In genomic region chrX:50858548-50858947, GRCh38 we compare ENCODE assay signal across 35 cellular contexts. TPM values are rescaled to one million over a fixed set of nuclear protein-coding genes. Genes with fewer than 3 reads are reported as not detected.
"Had no signal": no experiment of that assay in that cellular context is flagged by ENCODE, and none has a peak within 500 bp of the region (broad histone marks: within the 10 kb centered on the region; RNA-seq: fewer than 3 reads in every experiment).

No MANE protein-coding gene starts in this region.

- H3K9me3 ChIP-seq: neutrophil, pancreas, prostate gland, spleen, suprapubic skin, testis, tibial artery, transverse colon, upper lobe of right lung, uterus had no signal

- H3K36me3 ChIP-seq: neutrophil, pancreas, prostate gland, spleen, suprapubic skin, tibial artery, transverse colon, upper lobe of right lung, uterus had no signal

- ATAC-seq: naive thymus-derived CD8-positive, alpha-beta T cell; natural killer cell treated with Interleukin-12 subunit alpha and Interleukin-12 subunit beta and Interleukin-15 and Interleukin-18, amount 100 ng/mL, for 72 hours; pancreas; right cardiac atrium; sciatic nerve; stimulated activated memory B cell treated with anti-CD40 and anti-IgM and Interleukin-4, amounts not matched to agents 10 μg/mL and 1 μg/mL and 100 μg/mL, for 72 hours; stimulated activated naive CD8-positive, alpha-beta T cell treated with anti-CD3 and anti-CD28 coated beads, Interleukin-15, amount 100 ng/mL, for 72 hours; stimulated activated naive CD8-positive, alpha-beta T cell treated with anti-CD3 and anti-CD28 coated beads, Interleukin-15, Interleukin-2, amounts not matched to agents 100 U/mL and 50 U/mL, for 24 hours; upper lobe of right lung had no signal

- H3K4me2 ChIP-seq: smooth muscle cell had no signal

- H3K4me1 ChIP-seq: pancreas, prostate gland, spleen, suprapubic skin, testis, tibial artery, transverse colon, upper lobe of right lung, uterus had no signal

- DNase-seq: naive thymus-derived CD8-positive, alpha-beta T cell; nephron progenitor cell; nucleus accumbens; pancreas; right cardiac atrium; spleen; stimulated activated CD4-positive, alpha-beta T cell treated with anti-CD3 and anti-CD28 coated beads, Interleukin-12 subunit alpha, Interleukin-12 subunit beta, amount 100 ng/mL, for 4 hours; stimulated activated CD4-positive, alpha-beta T cell treated with anti-CD3 and anti-CD28 coated beads, Interleukin-1b, Interleukin-23, amount 100 ng/mL, for 48 hours; stimulated activated CD4-positive, alpha-beta T cell treated with anti-CD3 and anti-CD28 coated beads, Interleukin-4, amount 100 ng/mL, for 1 hour; stimulated activated CD4-positive, alpha-beta T cell treated with anti-CD3 and anti-CD28 coated beads, Interleukin-4, amount 100 ng/mL, for 4 hours; stimulated activated CD8-positive, alpha-beta memory T cell treated with anti-CD3 and anti-CD28 coated beads, Interleukin-4, amount 100 ng/mL, for 48 hours; stimulated activated naive CD4-positive, alpha-beta T cell; stimulated activated naive CD8-positive, alpha-beta T cell treated with anti-CD3 and anti-CD28 coated beads, Interleukin-15, amount 100 ng/mL, for 72 hours; stimulated activated naive CD8-positive, alpha-beta T cell treated with anti-CD3 and anti-CD28 coated beads, Interleukin-15, Interleukin-2, amounts not matched to agents 100 U/mL and 50 U/mL, for 24 hours; substantia nigra; testis; tibial artery; transverse colon; upper lobe of right lung; uterus had no signal

- H3K27ac ChIP-seq: neutrophil, pancreas, prostate gland, skin epidermis, spleen, suprapubic skin, testis, tibial artery, transverse colon, upper lobe of right lung, uterus had no signal

- H3K4me3 ChIP-seq: pancreas, prostate gland, skin epidermis, smooth muscle cell, spleen, suprapubic skin, testis, tibial artery, transverse colon, upper lobe of right lung, uterus had no signal

- H3K27me3 ChIP-seq: neutrophil, suprapubic skin, testis, tibial artery, transverse colon, upper lobe of right lung had no signal

RNA-seq across cellular contexts. Expression of gene SHROOM4, which starts 44.6 kb away (rescaled TPM):
- total RNA-seq: naive thymus-derived CD8-positive, alpha-beta T cell; natural killer cell treated with Interleukin-12 subunit alpha and Interleukin-12 subunit beta and Interleukin-15 and Interleukin-18, amount 100 ng/mL, for 72 hours had no signal
- polyA plus RNA-seq: naive thymus-derived CD8-positive, alpha-beta T cell had no signal

RNA-seq across cellular contexts. Expression of gene BMP15, which starts 52.0 kb away (rescaled TPM):
- total RNA-seq: naive thymus-derived CD8-positive, alpha-beta T cell; natural killer cell treated with Interleukin-12 subunit alpha and Interleukin-12 subunit beta and Interleukin-15 and Interleukin-18, amount 100 ng/mL, for 72 hours; neural crest cell; omental fat pad; osteocyte; pancreas; posterior vena cava; prostate gland; pulmonary artery endothelial cell; right cardiac atrium; sciatic nerve; smooth muscle cell; spleen; suprapubic skin; testis; transverse colon; upper lobe of right lung; urinary bladder; uterus had no signal
- polyA plus RNA-seq: naive thymus-derived CD8-positive, alpha-beta T cell; pancreas; right cardiac atrium; smooth muscle cell; spleen; thymus; urinary bladder had no signal
